In genomic region chr15:71186267-71186666, GRCh38 we compare ENCODE assay signal across 17 cellular contexts.
A peak's percentile ranks its signal among the peaks of the same experiment; 100 is the strongest.
DNase-seq lines count a peak whose midpoint lies in the region; ATAC-seq and TF ChIP-seq lines count a peak whose summit lies in the region.
"Had no signal": no experiment of that assay in that cellular context is flagged by ENCODE, and none has a peak within 500 bp of the region (broad histone marks: within the 10 kb centered on the region; RNA-seq: fewer than 3 reads in every experiment).

No MANE protein-coding gene starts in this region.

- H3K9me3 Mint-ChIP-seq in endodermal cell (peaks cover 6% of the 10 kb centered on the region), mesothelial cell of epicardium (peaks cover 7% of the 10 kb centered on the region)
- H3K9me3 Mint-ChIP-seq: HFFc6 had no signal

- WGBS in endodermal cell (ENCODE audit: insufficient coverage in 1 of 2, insufficient read length in 1 of 2), 2 experiments = 56 to 100% methylated on average over 1 to 3 of the region's 3 CpGs
- 38% methylated on average over 3 of the region's 3 CpGs for WGBS in right cardiac atrium

- no peak for TF ChIP-seq CTCF in endodermal cell (conservative IDR thresholded peaks at IDR 0.05)
- no peak for TF ChIP-seq CTCF in mesothelial cell of epicardium (IDR thresholded peaks at IDR 0.05; ENCODE audit: unreplicated experiment)

- ATAC-seq in right cardiac atrium = peak; percentile 74 to 85

- H3K4me1 ChIP-seq in endodermal cell (ENCODE audit: control insufficient read depth, insufficient read depth, low read length) = no peaks in the 10 kb centered on the region
- no peaks in the 10 kb centered on the region for H3K4me1 ChIP-seq in right cardiac atrium (ENCODE audit: control insufficient read depth, insufficient read depth, low read length)

- H3K27ac ChIP-seq in endodermal cell (ENCODE audit: low read depth, low read length) (peak overlapping the region; percentile 95), right cardiac atrium (ENCODE audit: low read length) (peak overlapping the region; percentile 81)

- no peaks in the 10 kb centered on the region for H3K27me3 ChIP-seq in endodermal cell (ENCODE audit: control insufficient read depth, insufficient read depth, low read length, poor library complexity, severe bottlenecking)
- no peaks in the 10 kb centered on the region for H3K27me3 ChIP-seq in right cardiac atrium (ENCODE audit: control insufficient read depth, insufficient read depth)

- H3K9me3 ChIP-seq in endodermal cell (ENCODE audit: control insufficient read depth, low read length) (no peaks in the 10 kb centered on the region), right cardiac atrium (ENCODE audit: control insufficient read depth, low read length) (no peaks in the 10 kb centered on the region)

- H3K4me3 Mint-ChIP-seq in endodermal cell = no peak overlapping the region
- H3K4me3 Mint-ChIP-seq in mesothelial cell of epicardium = no peak overlapping the region
- H3K4me3 Mint-ChIP-seq: HFFc6 had no signal

- H3K4me1 Mint-ChIP-seq in endodermal cell (peaks cover 2% of the 10 kb centered on the region), mesothelial cell of epicardium (no peaks in the 10 kb centered on the region)

- H3K36me3 Mint-ChIP-seq in endodermal cell (ENCODE audit: low read depth) (no peaks in the 10 kb centered on the region), mesothelial cell of epicardium (peaks cover 11% of the 10 kb centered on the region)

- intact Hi-C loops in right cardiac atrium (cut with DNase I) = loop anchor here in 1 of 4 donors (10.0 kb wide), 1 partner anchor 71 kb away; the partner anchor contains the start of gene THSD4
- intact Hi-C loops in posterior vena cava (cut with DNase I) = no loop called here

- no peak overlapping the region for H3K9ac ChIP-seq in endodermal cell (ENCODE audit: extremely low read depth, low read length, poor library complexity, severe bottlenecking)

- H3K27me3 Mint-ChIP-seq in endodermal cell (ENCODE audit: insufficient read depth) (peaks cover 5% of the 10 kb centered on the region), mesothelial cell of epicardium (ENCODE audit: low read depth) (peaks cover 5% of the 10 kb centered on the region)

- DNase-seq in RPMI7951 (ENCODE audit: low read depth) = peak; percentile 45
- no peak for DNase-seq in endodermal cell
- DNase-seq in right cardiac atrium = peak; percentile 39 to 61 (median 60)
- DNase-seq in posterior vena cava (ENCODE audit: low spot score) = peak; percentile 45
- no peak for DNase-seq in NOMO-1 treated with dmso at 0.1 percent for 144 hours (lab: John Stamatoyannopoulos, UW; ENCODE audit: unreplicated experiment)
- no peak for DNase-seq in stimulated activated CD4-positive, alpha-beta T cell treated with anti-CD3 and anti-CD28 coated beads, Interleukin-4, amount 100 ng/mL, for 4 hours
- DNase-seq in mesothelial cell of epicardium (ENCODE audit: low spot score in 2 of 2, unreplicated experiment in 2 of 2) = no peak
- DNase-seq: COR-L47, DMS153, HFFc6, KBM-7, MV-4-11, NCI-H1436 treated with DMSO at 0.1 percent for 48 hours, NCI-H2029 treated with DMSO at 0.1 percent for 48 hours, NCI-H526, OCI-M1, RPMI8226 had no signal

- H3K27ac Mint-ChIP-seq in endodermal cell = no peak overlapping the region
- H3K27ac Mint-ChIP-seq in mesothelial cell of epicardium = no peak overlapping the region
- H3K27ac Mint-ChIP-seq: HFFc6 had no signal

- H3K36me3 ChIP-seq in endodermal cell (ENCODE audit: control insufficient read depth, insufficient read depth, low read length) = no peaks in the 10 kb centered on the region

- H3K4me3 ChIP-seq in endodermal cell (ENCODE audit: low read length) (no peak overlapping the region), right cardiac atrium (ENCODE audit: low read length) (no peak overlapping the region)

Comparison
In these comparisons a context has a peak if more than half of its experiments do, and no peak if none do; other contexts are left out.
1. DNase-seq: peak in RPMI7951 (single experiment), right cardiac atrium (3 of 3) and posterior vena cava (single experiment); none in endodermal cell (single experiment), NOMO-1 treated with dmso at 0.1 percent for 144 hours (single experiment), stimulated activated CD4-positive, alpha-beta T cell treated with anti-CD3 and anti-CD28 coated beads, Interleukin-4, amount 100 ng/mL, for 4 hours (0 of 2) and mesothelial cell of epicardium (0 of 2).